Comparison of ENCODE assay signal across 8 cellular contexts in the genomic region with DNA sequence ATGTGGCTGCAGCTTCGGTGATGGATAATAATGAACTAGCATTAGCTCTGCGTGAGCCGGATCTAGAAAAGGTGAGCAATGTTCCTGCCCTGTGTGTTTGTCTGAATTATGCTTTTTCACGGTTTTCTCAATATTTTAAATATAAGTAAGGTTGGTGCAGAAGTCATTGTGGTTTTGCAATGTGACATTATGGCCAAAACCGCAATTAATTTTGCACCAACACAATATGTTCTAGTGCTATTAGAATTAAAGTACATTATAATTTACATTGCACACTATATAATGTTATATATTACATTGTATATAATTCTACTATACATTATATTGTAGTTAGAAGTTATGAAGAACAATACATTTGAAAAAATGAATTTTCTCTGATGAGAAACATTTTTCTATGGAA.
"Had no signal": no experiment of that assay in that cellular context is flagged by ENCODE, and none has a peak within 500 bp of the region (broad histone marks: within the 10 kb centered on the region; RNA-seq: fewer than 3 reads in every experiment).

No MANE protein-coding gene starts in this region.

- DNase-seq: GDM1, GF-D8 had no signal

- H3K4me3 ChIP-seq: GM12878 had no signal

- FAIRE-seq: G401.6, GM12878, GM12891, GM12892, GM18507, GM19239 had no signal

- ATAC-seq: GM12878 had no signal
